Comparison of ENCODE assay signal across 3 cellular contexts in the genomic region with DNA sequence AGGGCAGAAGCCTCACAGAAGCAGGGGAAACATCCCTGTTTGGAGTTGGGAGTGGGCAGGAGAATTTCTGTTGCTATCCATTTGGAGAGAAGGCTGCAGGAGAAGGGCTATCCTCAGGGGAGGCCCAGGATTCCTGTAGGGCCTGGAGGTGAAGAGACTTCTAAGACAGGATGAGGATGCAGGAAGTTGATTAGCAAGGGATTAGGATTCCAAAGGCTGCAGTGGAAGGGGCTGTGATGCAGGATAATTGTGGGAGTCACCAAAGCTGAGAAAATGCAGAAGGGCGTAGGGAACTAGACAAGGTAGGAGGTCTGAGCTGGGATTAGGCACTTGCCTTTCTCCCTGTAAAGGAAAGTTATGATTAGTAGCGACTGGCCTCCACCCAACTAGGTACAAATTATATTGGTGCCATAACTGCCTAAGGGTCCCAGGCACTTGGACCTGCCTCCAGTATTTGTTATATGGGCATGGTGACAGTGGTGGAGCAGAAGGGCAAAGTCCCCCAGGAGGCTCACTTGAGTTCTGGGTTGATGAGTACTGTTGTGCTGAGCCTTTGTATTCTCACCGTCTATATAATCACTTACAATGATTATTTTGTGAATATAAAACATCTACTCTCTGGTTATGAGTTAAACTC.
A peak's percentile ranks its signal among the peaks of the same experiment; 100 is the strongest.
TF ChIP-seq lines count a peak whose summit lies in the region.

No MANE protein-coding gene starts in this region.

TF ChIP-seq in HepG2, 621 proteins besides CTCF, POLR2A, EP300 and RAD21:
- TF ChIP-seq ZNF124 (CRISPR knock-in tag; IDR thresholded peaks at IDR 0.05) (no peak), NFKB2 (CRISPR knock-in tag; IDR thresholded peaks at IDR 0.05; ENCODE audit: borderline replicate concordance) (no peak), SMYD3 (CRISPR knock-in tag; IDR thresholded peaks at IDR 0.05) (no peak), ZSCAN25 (CRISPR knock-in tag; IDR thresholded peaks at IDR 0.05) (no peak), ZNF709 (CRISPR knock-in tag; IDR thresholded peaks at IDR 0.05) (no peak), ZNF20 (CRISPR knock-in tag; IDR thresholded peaks at IDR 0.05) (no peak)
- TF ChIP-seq, protein P1, sequence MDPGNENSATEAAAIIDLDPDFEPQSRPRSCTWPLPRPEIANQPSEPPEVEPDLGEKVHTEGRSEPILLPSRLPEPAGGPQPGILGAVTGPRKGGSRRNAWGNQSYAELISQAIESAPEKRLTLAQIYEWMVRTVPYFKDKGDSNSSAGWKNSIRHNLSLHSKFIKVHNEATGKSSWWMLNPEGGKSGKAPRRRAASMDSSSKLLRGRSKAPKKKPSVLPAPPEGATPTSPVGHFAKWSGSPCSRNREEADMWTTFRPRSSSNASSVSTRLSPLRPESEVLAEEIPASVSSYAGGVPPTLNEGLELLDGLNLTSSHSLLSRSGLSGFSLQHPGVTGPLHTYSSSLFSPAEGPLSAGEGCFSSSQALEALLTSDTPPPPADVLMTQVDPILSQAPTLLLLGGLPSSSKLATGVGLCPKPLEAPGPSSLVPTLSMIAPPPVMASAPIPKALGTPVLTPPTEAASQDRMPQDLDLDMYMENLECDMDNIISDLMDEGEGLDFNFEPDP (CRISPR knock-in tag; conservative IDR thresholded peaks at IDR 0.05): 0 out of 2 replicates have a peak, but pooled peaks have one; percentile 44

TF ChIP-seq in endothelial cell of umbilical vein, 7 proteins besides CTCF, POLR2A, EP300 and RAD21:
- no peak for TF ChIP-seq FOS (IDR thresholded peaks at IDR 0.05; ENCODE audit: borderline replicate concordance, insufficient read depth, low read length)
- no peak for TF ChIP-seq MYC (IDR thresholded peaks at IDR 0.05; ENCODE audit: low read depth, low read length)
- TF ChIP-seq GATA2 (IDR thresholded peaks at IDR 0.05; ENCODE audit: insufficient read depth, insufficient read length, low read depth, low read length): no peak
- no peak for TF ChIP-seq POLR2AphosphoS5 (IDR thresholded peaks at IDR 0.05; ENCODE audit: insufficient read depth, low read depth, low read length)
- no peak for TF ChIP-seq JUN (IDR thresholded peaks at IDR 0.05; ENCODE audit: borderline replicate concordance, insufficient read depth, insufficient read length, low read depth)
- no peak for TF ChIP-seq EZH2 (IDR thresholded peaks at IDR 0.05; ENCODE audit: borderline replicate concordance, low read depth, low read length, severe bottlenecking)
- TF ChIP-seq, protein P2, sequence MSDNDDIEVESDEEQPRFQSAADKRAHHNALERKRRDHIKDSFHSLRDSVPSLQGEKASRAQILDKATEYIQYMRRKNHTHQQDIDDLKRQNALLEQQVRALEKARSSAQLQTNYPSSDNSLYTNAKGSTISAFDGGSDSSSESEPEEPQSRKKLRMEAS (IDR thresholded peaks at IDR 0.05; ENCODE audit: insufficient read depth, insufficient read length): no peak
TF ChIP-seq in endothelial cell of umbilical vein: peak in this region for 0.

TF ChIP-seq in SK-N-SH, 30 proteins besides CTCF, POLR2A, EP300 and RAD21:
- TF ChIP-seq SIN3A (IDR thresholded peaks at IDR 0.05; ENCODE audit: borderline replicate concordance, low read depth, low read length) (no peak), MEF2A (IDR thresholded peaks at IDR 0.05; ENCODE audit: borderline replicate concordance, low read depth) (no peak), RCOR1 (IDR thresholded peaks at IDR 0.05; ENCODE audit: low read length) (no peak), GABPA (IDR thresholded peaks at IDR 0.05; ENCODE audit: low read depth) (no peak), GATA2 (CRISPR knock-in tag; IDR thresholded peaks at IDR 0.05) (no peak), FOSL2 (IDR thresholded peaks at IDR 0.05; ENCODE audit: borderline replicate concordance, low read depth) (no peak), EZH2phosphoT487 (IDR thresholded peaks at IDR 0.05; ENCODE audit: borderline replicate concordance, low read depth) (no peak), CHD2 (IDR thresholded peaks at IDR 0.05; ENCODE audit: low read length, partially characterized antibody) (no peak), JUND (IDR thresholded peaks at IDR 0.05) (no peak), RXRA (IDR thresholded peaks at IDR 0.05; ENCODE audit: borderline replicate concordance, low read depth) (no peak), POLR2AphosphoS5 (IDR thresholded peaks at IDR 0.05; ENCODE audit: low read depth, low read length) (no peak), NRF1 (IDR thresholded peaks at IDR 0.05; ENCODE audit: low read depth, low read length) (no peak), ELF1 (IDR thresholded peaks at IDR 0.05) (no peak), FOXJ3 (CRISPR knock-in tag; IDR thresholded peaks at IDR 0.05) (no peak), PBX3 (IDR thresholded peaks at IDR 0.05) (no peak), IRF3 (IDR thresholded peaks at IDR 0.05; ENCODE audit: low read depth, low read length) (no peak)
- TF ChIP-seq, protein P3, sequence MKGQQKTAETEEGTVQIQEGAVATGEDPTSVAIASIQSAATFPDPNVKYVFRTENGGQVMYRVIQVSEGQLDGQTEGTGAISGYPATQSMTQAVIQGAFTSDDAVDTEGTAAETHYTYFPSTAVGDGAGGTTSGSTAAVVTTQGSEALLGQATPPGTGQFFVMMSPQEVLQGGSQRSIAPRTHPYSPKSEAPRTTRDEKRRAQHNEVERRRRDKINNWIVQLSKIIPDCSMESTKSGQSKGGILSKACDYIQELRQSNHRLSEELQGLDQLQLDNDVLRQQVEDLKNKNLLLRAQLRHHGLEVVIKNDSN (IDR thresholded peaks at IDR 0.05; ENCODE audit: borderline replicate concordance, low read depth): no peak
